In the genomic region with DNA sequence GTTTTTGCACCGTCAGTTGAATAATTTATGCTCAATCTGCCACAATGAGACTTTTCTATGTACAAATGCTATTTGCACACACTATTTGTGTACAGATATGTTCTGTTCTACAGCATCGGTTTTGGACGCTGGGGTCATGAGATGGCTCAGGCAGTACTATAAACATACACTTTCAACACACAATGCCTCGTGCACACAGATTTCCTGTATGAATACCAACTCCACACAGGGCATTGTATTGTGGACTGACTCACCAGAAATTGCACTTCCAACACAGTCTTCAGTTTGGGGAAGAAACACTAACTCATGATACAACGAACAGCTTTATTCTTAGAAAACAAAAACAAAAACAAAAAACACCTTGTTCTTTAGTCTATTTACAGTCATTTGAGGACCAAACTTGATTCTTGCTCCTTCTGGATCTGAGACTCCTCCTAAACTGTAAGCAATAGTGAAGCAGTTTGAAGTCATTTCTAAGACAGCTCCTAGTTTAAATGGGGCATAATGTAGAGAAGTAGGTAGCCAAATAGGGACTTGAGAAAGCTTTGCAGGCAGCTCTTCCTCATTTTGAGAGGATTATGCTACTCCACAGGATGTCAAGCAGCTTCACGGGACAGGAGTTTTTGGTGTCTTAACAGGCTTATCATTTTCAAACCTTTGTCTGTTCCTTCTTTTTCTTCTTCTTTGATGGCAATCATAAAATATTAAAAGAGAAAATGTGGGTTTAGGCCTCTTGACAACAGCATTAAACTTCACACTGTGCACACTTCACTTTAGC, we compare ENCODE assay signal across 13 cellular contexts. TPM values are rescaled to one million over a fixed set of nuclear protein-coding genes. Genes with fewer than 3 reads are reported as not detected.
DNase-seq lines count a peak whose midpoint lies in the region; ATAC-seq and TF ChIP-seq lines count a peak whose summit lies in the region.
"Had no signal": no experiment of that assay in that cellular context is flagged by ENCODE, and none has a peak within 500 bp of the region (broad histone marks: within the 10 kb centered on the region; RNA-seq: fewer than 3 reads in every experiment).

No MANE protein-coding gene starts in this region.

- in situ Hi-C loops in GM23248 (cut with MboI): no loop called here

- DNase-seq in GM23248: peak; percentile 15
- peak; percentile 67 for DNase-seq in NOMO-1 treated with DMSO at 0.1 percent for 48 hours (lab: John Stamatoyannopoulos, UW; ENCODE audit: unreplicated experiment)
- peak; percentile 44 for DNase-seq in astrocyte of the hippocampus (ENCODE audit: low read depth, low spot score)
- peak; percentile 20 for DNase-seq in medulla oblongata (ENCODE audit: extremely low spot score)
- no peak for DNase-seq in mesenteric fat pad (ENCODE audit: low spot score)
- DNase-seq in osteoblast (ENCODE audit: insufficient read length, low spot score, missing footprints): no peak
- DNase-seq: cerebellar nuclear complex, MG63 had no signal

- ATAC-seq in GM21619 (IDR thresholded peaks at IDR 0.05; ENCODE audit: unreplicated experiment) (no peak), GM19328 (IDR thresholded peaks at IDR 0.05; ENCODE audit: unreplicated experiment) (no peak)

- H3K27me3 ChIP-seq in GM23248 (replicated peaks; ENCODE audit: insufficient read depth) (peaks cover 9% of the 10 kb centered on the region), osteoblast (ENCODE audit: insufficient read depth, low read length) (peaks cover 7% of the 10 kb centered on the region)
- H3K27me3 ChIP-seq: MG63 had no signal

- H3K79me2 ChIP-seq in GM23248 (ENCODE audit: insufficient read depth) (no peaks in the 10 kb centered on the region), osteoblast (ENCODE audit: insufficient read depth, low read length) (no peaks in the 10 kb centered on the region)

- no peaks in the 10 kb centered on the region for H3K9me2 ChIP-seq in GM23248 (ENCODE audit: insufficient read depth)

- H4K20me1 ChIP-seq in GM23248 (ENCODE audit: insufficient read depth): no peaks in the 10 kb centered on the region
- H4K20me1 ChIP-seq in osteoblast (ENCODE audit: insufficient read depth, low read length): no peaks in the 10 kb centered on the region

- H3K4me3 ChIP-seq in GM23248 (no peak overlapping the region), osteoblast (ENCODE audit: insufficient read depth, low read length) (no peak overlapping the region)
- H3K4me3 ChIP-seq: MG63 had no signal

- no peaks in the 10 kb centered on the region for H3K4me1 ChIP-seq in GM23248 (ENCODE audit: insufficient read depth)
- H3K4me1 ChIP-seq in osteoblast (ENCODE audit: insufficient read depth, low read length): no peaks in the 10 kb centered on the region

- WGBS in GM23248 (ENCODE audit: low coverage in 1 of 2, low lambda C conversion rate in 2 of 2, missing lambda C conversion rate in 2 of 2), 2 experiments: 73 to 75% methylated on average over 6 of the region's 6 CpGs

- H3K27ac ChIP-seq in GM23248 (no peak overlapping the region), osteoblast (ENCODE audit: low read depth, low read length) (no peak overlapping the region)

- H3K4me2 ChIP-seq in GM23248 (ENCODE audit: unreplicated experiment) (no peak overlapping the region), osteoblast (ENCODE audit: insufficient read depth, low read length) (no peak overlapping the region)

- no peak for TF ChIP-seq CTCF in osteoblast (IDR thresholded peaks at IDR 0.05; ENCODE audit: extremely low read depth, low read depth, low read length)

- H3K9me3 ChIP-seq in GM23248 (ENCODE audit: low read depth) (no peaks in the 10 kb centered on the region), osteoblast (ENCODE audit: low read depth, low read length) (no peaks in the 10 kb centered on the region)
- H3K9me3 ChIP-seq: MG63 had no signal

- H2AFZ ChIP-seq in GM23248: no peak overlapping the region
- H2AFZ ChIP-seq in osteoblast (ENCODE audit: low read length): no peak overlapping the region

- H3F3A ChIP-seq in GM23248 (ENCODE audit: insufficient read depth): no peaks in the 10 kb centered on the region

- H3K9ac ChIP-seq in GM23248: no peak overlapping the region

- H3K36me3 ChIP-seq in GM23248 (ENCODE audit: low read depth) (no peaks in the 10 kb centered on the region), osteoblast (ENCODE audit: insufficient read depth, low read length) (no peaks in the 10 kb centered on the region)
- H3K36me3 ChIP-seq: MG63 had no signal

RNA-seq across cellular contexts. Expression of a gene that starts 33.7 kb away (rescaled TPM):
- total RNA-seq in GM23248 (2014; rRNA removed; shearing (Covaris generic)): not detected in 2 replicates
- polyA plus RNA-seq in GM23248 (2016; fragmentation: Nextera tagmentation; extraction: Ambion mirVana): not detected in 2 replicates
- total RNA-seq in mesenteric fat pad: not detected
- total RNA-seq in osteoblast: not detected in 2 replicates
- total RNA-seq: myocyte, RPMI7951 had no signal
- polyA plus RNA-seq: thymus had no signal

Comparison
In these comparisons a context has a peak if more than half of its experiments do, and no peak if none do; other contexts are left out.
1. DNase-seq: peak in GM23248 (single experiment), NOMO-1 treated with DMSO at 0.1 percent for 48 hours (single experiment), astrocyte of the hippocampus (single experiment) and medulla oblongata (single experiment); none in mesenteric fat pad (single experiment) and osteoblast (single experiment).